In genomic region chr5:132839426-132840301, GRCh38 we compare ENCODE assay signal across 1 cellular context.
TF ChIP-seq lines count a peak whose summit lies in the region.

No MANE protein-coding gene starts in this region.

TF ChIP-seq in HepG2, 621 proteins besides CTCF, POLR2A, EP300 and RAD21 (continued from another document and continues in another):
- TF ChIP-seq ZNF784 (CRISPR knock-in tag; IDR thresholded peaks at IDR 0.05; ENCODE audit: borderline replicate concordance), result 0 out of 2 replicates have a peak, but pooled peaks have one; percentile 18
- 0 out of 2 replicates have a peak, but pooled peaks have one; percentile 46 for TF ChIP-seq BRCA1 (CRISPR knock-in tag; IDR thresholded peaks at IDR 0.05)
- peak; percentile 94 for TF ChIP-seq CEBPG (CRISPR knock-in tag; IDR thresholded peaks at IDR 0.05)
- TF ChIP-seq SMARCC2 (IDR thresholded peaks at IDR 0.05), result no peak
- peak; percentile 67 for TF ChIP-seq UBTF (CRISPR knock-in tag; IDR thresholded peaks at IDR 0.05)
- no peak for TF ChIP-seq PCBP2 (optimal IDR thresholded peaks at IDR 0.05; ENCODE audit: low read depth, low read length, poor library complexity, severe bottlenecking)
- no peak for TF ChIP-seq NFYC (CRISPR knock-in tag; IDR thresholded peaks at IDR 0.05)
- TF ChIP-seq PRDM4 (CRISPR knock-in tag; IDR thresholded peaks at IDR 0.05; ENCODE audit: borderline replicate concordance), result no peak
- TF ChIP-seq ZBTB43 (CRISPR knock-in tag; conservative IDR thresholded peaks at IDR 0.05), result 0 out of 2 replicates have a peak, but pooled peaks have one; percentile 20
- no peak for TF ChIP-seq KLF15 (CRISPR knock-in tag; IDR thresholded peaks at IDR 0.05; ENCODE audit: borderline replicate concordance)
- no peak for TF ChIP-seq ZNF841 (CRISPR knock-in tag; IDR thresholded peaks at IDR 0.05; ENCODE audit: borderline replicate concordance)
- peak; percentile 76 for TF ChIP-seq NR2F2 (IDR thresholded peaks at IDR 0.05; ENCODE audit: borderline replicate concordance, low read depth)
- TF ChIP-seq PITX1 (CRISPR knock-in tag; IDR thresholded peaks at IDR 0.05), result peak; percentile 68
- no peak; the same call in 1 of the 2 replicates for TF ChIP-seq ZNF607 (CRISPR knock-in tag; IDR thresholded peaks at IDR 0.05; ENCODE audit: borderline replicate concordance)
- TF ChIP-seq ZNF597 (CRISPR knock-in tag; IDR thresholded peaks at IDR 0.05), result no peak
- no peak for TF ChIP-seq SOX13 (IDR thresholded peaks at IDR 0.05)
- peak in 1 of 2 experiments; percentile 79; a peak in 2 of 4 replicates for TF ChIP-seq SOX13 (CRISPR knock-in tag; conservative IDR thresholded peaks at IDR 0.05 in 1 of 2, IDR thresholded peaks at IDR 0.05 in 1 of 2)
- TF ChIP-seq GFI1 (CRISPR knock-in tag; IDR thresholded peaks at IDR 0.05; ENCODE audit: borderline replicate concordance), result peak; percentile 90; the same call in 1 of the 2 replicates
- no peak for TF ChIP-seq NFKB2 (CRISPR knock-in tag; IDR thresholded peaks at IDR 0.05; ENCODE audit: borderline replicate concordance)
- TF ChIP-seq EED (CRISPR knock-in tag; IDR thresholded peaks at IDR 0.05), result no peak
- peak; percentile 94 for TF ChIP-seq TCF7 (IDR thresholded peaks at IDR 0.05; ENCODE audit: low read depth)
- no peak for TF ChIP-seq ZBTB4 (CRISPR knock-in tag; IDR thresholded peaks at IDR 0.05; ENCODE audit: borderline replicate concordance)
- no peak for TF ChIP-seq JDP2 (CRISPR knock-in tag; IDR thresholded peaks at IDR 0.05; ENCODE audit: borderline replicate concordance)
- peak; percentile 57 for TF ChIP-seq PATZ1 (CRISPR knock-in tag; IDR thresholded peaks at IDR 0.05)
- TF ChIP-seq ZNF512B (CRISPR knock-in tag; IDR thresholded peaks at IDR 0.05; ENCODE audit: borderline replicate concordance), result peak; percentile 87; the same call in 1 of the 2 replicates
- no peak for TF ChIP-seq THYN1 (CRISPR knock-in tag; IDR thresholded peaks at IDR 0.05; ENCODE audit: borderline replicate concordance, low read depth)
- TF ChIP-seq TEAD2 (CRISPR knock-in tag; IDR thresholded peaks at IDR 0.05), result no peak
- TF ChIP-seq POGZ (CRISPR knock-in tag; IDR thresholded peaks at IDR 0.05), result peak; percentile 57; the same call in 1 of the 2 replicates
- TF ChIP-seq SIX4 (CRISPR knock-in tag; IDR thresholded peaks at IDR 0.05), result no peak
- TF ChIP-seq SMARCE1 (IDR thresholded peaks at IDR 0.05; ENCODE audit: borderline replicate concordance), result no peak
- no peak for TF ChIP-seq HOXA7 (CRISPR knock-in tag; IDR thresholded peaks at IDR 0.05)
- no peak for TF ChIP-seq ZNF20 (CRISPR knock-in tag; IDR thresholded peaks at IDR 0.05)
- TF ChIP-seq SNAPC4 (CRISPR knock-in tag; IDR thresholded peaks at IDR 0.05), result no peak
